1 cellular context compared by ENCODE assay signal in the genomic region with DNA sequence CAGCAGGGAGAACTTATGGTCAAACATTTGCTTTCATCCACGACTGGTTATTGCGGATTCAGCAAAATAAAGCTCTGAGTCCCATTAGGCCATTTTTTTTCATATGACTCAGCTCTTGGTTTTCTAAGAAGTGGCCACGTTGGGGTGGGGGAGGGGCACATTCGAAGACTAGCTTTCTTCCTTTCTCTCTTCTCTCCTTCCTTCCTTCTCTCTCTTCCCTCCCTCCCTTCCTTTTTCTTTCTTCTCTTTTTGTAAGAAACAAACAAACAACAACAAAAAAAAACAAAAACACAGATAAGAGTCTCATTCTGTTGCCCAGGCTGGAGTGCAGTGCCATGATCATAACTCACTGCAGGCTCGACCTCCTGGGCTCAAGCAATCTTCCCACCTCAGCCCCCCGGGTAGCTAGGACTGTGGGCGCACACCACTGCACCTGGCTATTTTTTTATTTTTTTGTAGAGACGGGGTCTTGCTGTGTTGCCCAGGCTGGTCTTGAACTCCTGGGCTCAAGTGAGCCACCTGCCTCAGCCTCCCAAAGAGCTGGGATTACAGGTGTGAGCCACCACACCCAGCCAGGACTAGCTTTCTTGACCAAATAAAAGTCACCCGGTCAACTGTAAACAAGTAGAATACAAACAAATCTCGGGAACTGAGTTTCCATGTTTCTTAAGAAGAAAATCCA.
TF ChIP-seq lines count a peak whose summit lies in the region.

No MANE protein-coding gene starts in this region.

TF ChIP-seq in K562, 482 proteins besides CTCF, POLR2A, EP300 and RAD21 (continued from another document and continues in another):
- TF ChIP-seq RERE (CRISPR knock-in tag; IDR thresholded peaks at IDR 0.05; ENCODE audit: borderline replicate concordance) (no peak), FOXK2 (conservative IDR thresholded peaks at IDR 0.05 in 1 of 2, IDR thresholded peaks at IDR 0.05 in 1 of 2; ENCODE audit: low read depth in 2 of 2) (no peak), MED1 (CRISPR knock-in tag; IDR thresholded peaks at IDR 0.05; ENCODE audit: borderline replicate concordance) (no peak), VEZF1 (CRISPR knock-in tag; IDR thresholded peaks at IDR 0.05) (0 out of 2 replicates have a peak, but pooled peaks have one; percentile 51), ZNF384 (IDR thresholded peaks at IDR 0.05; ENCODE audit: low read depth, low read length) (peak; percentile 96), TBL1XR1 (IDR thresholded peaks at IDR 0.05; ENCODE audit: low read length in 2 of 2) (peak in 1 of 2 experiments; percentile 69; a peak in 2 of 4 replicates), ESRRB (CRISPR knock-in tag; IDR thresholded peaks at IDR 0.05; ENCODE audit: borderline replicate concordance) (no peak), SMARCA4 (IDR thresholded peaks at IDR 0.05) (peak; percentile 88), NFE2 (IDR thresholded peaks at IDR 0.05; ENCODE audit: low read depth) (peak; percentile 95), NFIX (CRISPR knock-in tag; IDR thresholded peaks at IDR 0.05; ENCODE audit: low read depth) (no peak), SNRNP70 (optimal IDR thresholded peaks at IDR 0.05; ENCODE audit: low read depth, low read length) (no peak), ZNF518B (CRISPR knock-in tag; IDR thresholded peaks at IDR 0.05) (no peak), NR2C2 (CRISPR knock-in tag; IDR thresholded peaks at IDR 0.05) (no peak), NR2C2 (tag; IDR thresholded peaks at IDR 0.05) (peak; percentile 10; the same call in 1 of the 2 replicates), ZNF143 (CRISPR knock-in tag; IDR thresholded peaks at IDR 0.05) (no peak), NKRF (IDR thresholded peaks at IDR 0.05; ENCODE audit: borderline replicate concordance) (no peak), ZNF134 (CRISPR knock-in tag; conservative IDR thresholded peaks at IDR 0.05) (no peak)
- TF ChIP-seq, protein P1, sequence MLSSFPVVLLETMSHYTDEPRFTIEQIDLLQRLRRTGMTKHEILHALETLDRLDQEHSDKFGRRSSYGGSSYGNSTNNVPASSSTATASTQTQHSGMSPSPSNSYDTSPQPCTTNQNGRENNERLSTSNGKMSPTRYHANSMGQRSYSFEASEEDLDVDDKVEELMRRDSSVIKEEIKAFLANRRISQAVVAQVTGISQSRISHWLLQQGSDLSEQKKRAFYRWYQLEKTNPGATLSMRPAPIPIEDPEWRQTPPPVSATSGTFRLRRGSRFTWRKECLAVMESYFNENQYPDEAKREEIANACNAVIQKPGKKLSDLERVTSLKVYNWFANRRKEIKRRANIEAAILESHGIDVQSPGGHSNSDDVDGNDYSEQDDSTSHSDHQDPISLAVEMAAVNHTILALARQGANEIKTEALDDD (IDR thresholded peaks at IDR 0.05), result 0 out of 2 replicates have a peak, but pooled peaks have one; percentile 36
- TF ChIP-seq, protein P2, sequence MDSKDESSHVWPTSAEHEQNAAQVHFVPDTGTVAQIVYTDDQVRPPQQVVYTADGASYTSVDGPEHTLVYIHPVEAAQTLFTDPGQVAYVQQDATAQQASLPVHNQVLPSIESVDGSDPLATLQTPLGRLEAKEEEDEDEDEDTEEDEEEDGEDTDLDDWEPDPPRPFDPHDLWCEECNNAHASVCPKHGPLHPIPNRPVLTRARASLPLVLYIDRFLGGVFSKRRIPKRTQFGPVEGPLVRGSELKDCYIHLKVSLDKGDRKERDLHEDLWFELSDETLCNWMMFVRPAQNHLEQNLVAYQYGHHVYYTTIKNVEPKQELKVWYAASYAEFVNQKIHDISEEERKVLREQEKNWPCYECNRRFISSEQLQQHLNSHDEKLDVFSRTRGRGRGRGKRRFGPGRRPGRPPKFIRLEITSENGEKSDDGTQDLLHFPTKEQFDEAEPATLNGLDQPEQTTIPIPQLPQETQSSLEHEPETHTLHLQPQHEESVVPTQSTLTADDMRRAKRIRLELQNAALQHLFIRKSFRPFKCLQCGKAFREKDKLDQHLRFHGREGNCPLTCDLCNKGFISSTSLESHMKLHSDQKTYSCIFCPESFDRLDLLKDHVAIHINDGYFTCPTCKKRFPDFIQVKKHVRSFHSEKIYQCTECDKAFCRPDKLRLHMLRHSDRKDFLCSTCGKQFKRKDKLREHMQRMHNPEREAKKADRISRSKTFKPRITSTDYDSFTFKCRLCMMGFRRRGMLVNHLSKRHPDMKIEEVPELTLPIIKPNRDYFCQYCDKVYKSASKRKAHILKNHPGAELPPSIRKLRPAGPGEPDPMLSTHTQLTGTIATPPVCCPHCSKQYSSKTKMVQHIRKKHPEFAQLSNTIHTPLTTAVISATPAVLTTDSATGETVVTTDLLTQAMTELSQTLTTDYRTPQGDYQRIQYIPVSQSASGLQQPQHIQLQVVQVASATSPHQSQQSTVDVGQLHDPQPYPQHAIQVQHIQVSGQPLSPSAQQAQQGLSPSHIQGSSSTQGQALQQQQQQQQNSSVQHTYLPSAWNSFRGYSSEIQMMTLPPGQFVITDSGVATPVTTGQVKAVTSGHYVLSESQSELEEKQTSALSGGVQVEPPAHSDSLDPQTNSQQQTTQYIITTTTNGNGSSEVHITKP (IDR thresholded peaks at IDR 0.05; ENCODE audit: partially characterized antibody), result no peak
- TF ChIP-seq, protein P3, sequence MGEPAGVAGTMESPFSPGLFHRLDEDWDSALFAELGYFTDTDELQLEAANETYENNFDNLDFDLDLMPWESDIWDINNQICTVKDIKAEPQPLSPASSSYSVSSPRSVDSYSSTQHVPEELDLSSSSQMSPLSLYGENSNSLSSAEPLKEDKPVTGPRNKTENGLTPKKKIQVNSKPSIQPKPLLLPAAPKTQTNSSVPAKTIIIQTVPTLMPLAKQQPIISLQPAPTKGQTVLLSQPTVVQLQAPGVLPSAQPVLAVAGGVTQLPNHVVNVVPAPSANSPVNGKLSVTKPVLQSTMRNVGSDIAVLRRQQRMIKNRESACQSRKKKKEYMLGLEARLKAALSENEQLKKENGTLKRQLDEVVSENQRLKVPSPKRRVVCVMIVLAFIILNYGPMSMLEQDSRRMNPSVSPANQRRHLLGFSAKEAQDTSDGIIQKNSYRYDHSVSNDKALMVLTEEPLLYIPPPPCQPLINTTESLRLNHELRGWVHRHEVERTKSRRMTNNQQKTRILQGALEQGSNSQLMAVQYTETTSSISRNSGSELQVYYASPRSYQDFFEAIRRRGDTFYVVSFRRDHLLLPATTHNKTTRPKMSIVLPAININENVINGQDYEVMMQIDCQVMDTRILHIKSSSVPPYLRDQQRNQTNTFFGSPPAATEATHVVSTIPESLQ (CRISPR knock-in tag; IDR thresholded peaks at IDR 0.05), result no peak
- TF ChIP-seq, protein P4, sequence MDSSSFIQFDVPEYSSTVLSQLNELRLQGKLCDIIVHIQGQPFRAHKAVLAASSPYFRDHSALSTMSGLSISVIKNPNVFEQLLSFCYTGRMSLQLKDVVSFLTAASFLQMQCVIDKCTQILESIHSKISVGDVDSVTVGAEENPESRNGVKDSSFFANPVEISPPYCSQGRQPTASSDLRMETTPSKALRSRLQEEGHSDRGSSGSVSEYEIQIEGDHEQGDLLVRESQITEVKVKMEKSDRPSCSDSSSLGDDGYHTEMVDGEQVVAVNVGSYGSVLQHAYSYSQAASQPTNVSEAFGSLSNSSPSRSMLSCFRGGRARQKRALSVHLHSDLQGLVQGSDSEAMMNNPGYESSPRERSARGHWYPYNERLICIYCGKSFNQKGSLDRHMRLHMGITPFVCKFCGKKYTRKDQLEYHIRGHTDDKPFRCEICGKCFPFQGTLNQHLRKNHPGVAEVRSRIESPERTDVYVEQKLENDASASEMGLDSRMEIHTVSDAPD (CRISPR knock-in tag; IDR thresholded peaks at IDR 0.05), result 0 out of 2 replicates have a peak, but pooled peaks have one; percentile 11
- TF ChIP-seq, protein P5, sequence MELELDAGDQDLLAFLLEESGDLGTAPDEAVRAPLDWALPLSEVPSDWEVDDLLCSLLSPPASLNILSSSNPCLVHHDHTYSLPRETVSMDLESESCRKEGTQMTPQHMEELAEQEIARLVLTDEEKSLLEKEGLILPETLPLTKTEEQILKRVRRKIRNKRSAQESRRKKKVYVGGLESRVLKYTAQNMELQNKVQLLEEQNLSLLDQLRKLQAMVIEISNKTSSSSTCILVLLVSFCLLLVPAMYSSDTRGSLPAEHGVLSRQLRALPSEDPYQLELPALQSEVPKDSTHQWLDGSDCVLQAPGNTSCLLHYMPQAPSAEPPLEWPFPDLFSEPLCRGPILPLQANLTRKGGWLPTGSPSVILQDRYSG (tag; conservative IDR thresholded peaks at IDR 0.05; ENCODE audit: low read depth), result peak; percentile 90
